9 cellular contexts compared by ENCODE assay signal in genomic region chr7:149772236-149772820, GRCh38. TPM values are rescaled to one million over a fixed set of nuclear protein-coding genes. Genes with fewer than 3 reads are reported as not detected.
DNase-seq lines count a peak whose midpoint lies in the region; ATAC-seq and TF ChIP-seq lines count a peak whose summit lies in the region.
"Had no signal": no experiment of that assay in that cellular context is flagged by ENCODE, and none has a peak within 500 bp of the region (broad histone marks: within the 10 kb centered on the region; RNA-seq: fewer than 3 reads in every experiment).

No MANE protein-coding gene starts in this region.

- H3K4me3 ChIP-seq in colonic mucosa (peak overlapping the region; percentile 53), mesodermal cell (ENCODE audit: extremely low read depth, insufficient read depth, low read length, poor library complexity, severe bottlenecking) (peak overlapping the region; percentile 60), uterus (peak overlapping the region; percentile 48 to 78)

- H3K4me1 ChIP-seq in colonic mucosa (peaks cover 5% of the 10 kb centered on the region), mesodermal cell (ENCODE audit: control insufficient read depth, insufficient read depth, low read length, poor library complexity, severe bottlenecking) (peaks cover 7% of the 10 kb centered on the region), uterus (no peaks in the 10 kb centered on the region)

- DNase-seq in GDM1 (lab: John Stamatoyannopoulos, UW) (peak; percentile 53), NAMALWA (ENCODE audit: low spot score) (peak; percentile 31), colonic mucosa (peak; percentile 27), uterus (peak in 1 of 2 donors; percentile 46)
- DNase-seq in central memory CD4-positive, alpha-beta T cell = no peak

- peak overlapping the region; percentile 57 for H3K27ac ChIP-seq in colonic mucosa
- peak overlapping the region; percentile 45 for H3K27ac ChIP-seq in mesodermal cell (ENCODE audit: low read depth, low read length, severe bottlenecking)
- H3K27ac ChIP-seq in uterus = peak overlapping the region; percentile 69 to 73

- H3K27me3 ChIP-seq in colonic mucosa (no peaks in the 10 kb centered on the region), uterus (no peaks in the 10 kb centered on the region)

- H3K36me3 ChIP-seq in colonic mucosa = no peaks in the 10 kb centered on the region
- H3K36me3 ChIP-seq in mesodermal cell (ENCODE audit: control insufficient read depth, insufficient read depth, low read length) = peaks cover 8% of the 10 kb centered on the region
- no peaks in the 10 kb centered on the region for H3K36me3 ChIP-seq in uterus

- no peaks in the 10 kb centered on the region for H3K9me3 ChIP-seq in colonic mucosa
- no peaks in the 10 kb centered on the region for H3K9me3 ChIP-seq in mesodermal cell (ENCODE audit: control insufficient read depth, low read length)
- no peaks in the 10 kb centered on the region for H3K9me3 ChIP-seq in uterus

- TF ChIP-seq CTCF in colonic mucosa (IDR thresholded peaks at IDR 0.05) (no peak), uterus (IDR thresholded peaks at IDR 0.05) (no peak)

- 0% methylated on average over 19 to 22 of the region's 40 CpGs for WGBS in mesodermal cell (ENCODE audit: insufficient coverage in 2 of 2), 2 experiments

- peak overlapping the region in 1 of 2 donors; percentile 56 for H3K9ac ChIP-seq in colonic mucosa (ENCODE audit: low read depth in 2 of 2, low read length in 2 of 2)

- TF ChIP-seq POLR2A in uterus (IDR thresholded peaks at IDR 0.05) = no peak

- intact Hi-C loops in colonic mucosa (cut with DNase I) (no loop called here), uterus (cut with DNase I; ENCODE audit: low total_unique reads) (loop anchor here (5.0 to 10.0 kb wide), 2 partner anchors 60 to 62 kb away; partner anchors contain the start of gene ZNF862)

- ATAC-seq in GM19395 (IDR thresholded peaks at IDR 0.05; ENCODE audit: unreplicated experiment) = no peak
- ATAC-seq in HG02678 (IDR thresholded peaks at IDR 0.05; ENCODE audit: unreplicated experiment) = no peak

RNA-seq across cellular contexts. Expression of gene ZNF467, which starts 1.1 kb away (rescaled TPM):
- total RNA-seq in colonic mucosa (1 to 10 TPM; 2.5 to 5.0 TPM), uterus (10 to 100 TPM in 3 of 4 donors, 1 to 10 TPM in 1; 5.2 to 23.6 (median 14.3) TPM)
- 18.4 TPM for polyA plus RNA-seq in mesodermal cell (2013, experiment 1 of 2)
- polyA plus RNA-seq in mesodermal cell (2013, experiment 2 of 2) = 14.1 TPM
- total RNA-seq: RPMI7951 had no signal
